8 cellular contexts compared by ENCODE assay signal in genomic region chr2:84939426-84940087, GRCh38.
A peak's percentile ranks its signal among the peaks of the same experiment; 100 is the strongest.
DNase-seq lines count a peak whose midpoint lies in the region; ATAC-seq lines count a peak whose summit lies in the region.

No MANE protein-coding gene starts in this region.

- H3K27me3 Mint-ChIP-seq in stimulated activated naive CD8-positive, alpha-beta T cell treated with anti-CD3 and anti-CD28 coated beads, Interleukin-15, amount 100 ng/mL, for 72 hours, result no peaks in the 10 kb centered on the region

- H3K4me1 Mint-ChIP-seq in stimulated activated naive CD8-positive, alpha-beta T cell treated with anti-CD3 and anti-CD28 coated beads, Interleukin-15, amount 100 ng/mL, for 72 hours, result peaks cover 79% of the 10 kb centered on the region

- H3K9me3 Mint-ChIP-seq in stimulated activated naive CD8-positive, alpha-beta T cell treated with anti-CD3 and anti-CD28 coated beads, Interleukin-15, amount 100 ng/mL, for 72 hours, result no peaks in the 10 kb centered on the region

- DNase-seq in NK-92 treated with Interleukin-12 subunit alpha and Interleukin-12 subunit beta, amount 100 ng/mL, for 24 hours (lab: John Stamatoyannopoulos, UW), result peak; percentile 88
- DNase-seq in NK-92 (lab: John Stamatoyannopoulos, UW; ENCODE audit: unreplicated experiment), result no peak
- DNase-seq in activated CD4-positive, alpha-beta T cell treated with anti-CD3 and anti-CD28 coated beads for 4 hours, result peak; percentile 70 to 75
- DNase-seq in kidney tubule cell (ENCODE audit: low spot score), result peak; percentile 50
- peak; percentile 82 to 90 for DNase-seq in stimulated activated naive CD8-positive, alpha-beta T cell treated with anti-CD3 and anti-CD28 coated beads, Interleukin-15, amount 100 ng/mL, for 72 hours
- DNase-seq in SHP77 treated with DMSO at 0.1 percent for 48 hours (lab: John Stamatoyannopoulos, UW), result no peak
- DNase-seq in COR-L47 (lab: John Stamatoyannopoulos, UW), result no peak

- peak overlapping the region; percentile 86 to 87 for H3K4me3 Mint-ChIP-seq in stimulated activated naive CD8-positive, alpha-beta T cell treated with anti-CD3 and anti-CD28 coated beads, Interleukin-15, amount 100 ng/mL, for 72 hours

- peak; percentile 69 for ATAC-seq in HG03457 (IDR thresholded peaks at IDR 0.05; ENCODE audit: unreplicated experiment)
- ATAC-seq in stimulated activated naive CD8-positive, alpha-beta T cell treated with anti-CD3 and anti-CD28 coated beads, Interleukin-15, amount 100 ng/mL, for 72 hours, result peak; percentile 91

- peak overlapping the region; percentile 98 to 99 for H3K27ac Mint-ChIP-seq in stimulated activated naive CD8-positive, alpha-beta T cell treated with anti-CD3 and anti-CD28 coated beads, Interleukin-15, amount 100 ng/mL, for 72 hours

Comparison
In these comparisons a context has a peak if more than half of its experiments do, and no peak if none do; other contexts are left out.
1. DNase-seq: peak in NK-92 treated with Interleukin-12 subunit alpha and Interleukin-12 subunit beta, amount 100 ng/mL, for 24 hours (single experiment), activated CD4-positive, alpha-beta T cell treated with anti-CD3 and anti-CD28 coated beads for 4 hours (2 of 2), kidney tubule cell (single experiment) and stimulated activated naive CD8-positive, alpha-beta T cell treated with anti-CD3 and anti-CD28 coated beads, Interleukin-15, amount 100 ng/mL, for 72 hours (2 of 2); none in NK-92 (single experiment), SHP77 treated with DMSO at 0.1 percent for 48 hours (single experiment) and COR-L47 (single experiment).